In genomic region chr15:42282926-42283325, GRCh38 we compare ENCODE assay signal across 26 cellular contexts.
"Had no signal": no experiment of that assay in that cellular context is flagged by ENCODE, and none has a peak within 500 bp of the region (broad histone marks: within the 10 kb centered on the region; RNA-seq: fewer than 3 reads in every experiment).

No MANE protein-coding gene starts in this region.

- DNase-seq: activated CD4-positive, alpha-beta memory T cell treated with anti-CD3 and anti-CD28 coated beads for 36 hours; activated CD4-positive, alpha-beta T cell treated with anti-CD3 and anti-CD28 coated beads, Interleukin-2, amount 10 ng/mL, durations not matched to agents 7 days and 5 days; activated CD4-positive, CD25-positive, alpha-beta regulatory T cell; activated CD8-positive, alpha-beta memory T cell treated with anti-CD3 and anti-CD28 coated beads for 24 hours; activated gamma-delta T cell; activated naive CD4-positive, alpha-beta T cell treated with anti-CD3 and anti-CD28 coated beads for 36 hours; activated T-cell treated with anti-CD3 and anti-CD28 coated beads, Interleukin-2, amount 50 U/mL, for 4 hours; amygdala; Kasumi-1; NCI-H1048; NCI-H146; NCI-H187 treated with DMSO at 0.1 percent for 48 hours; NCI-H2081 treated with DMSO at 0.1 percent for 48 hours; NCI-H2227 treated with DMSO at 0.1 percent for 48 hours; NCI-H446 treated with DMSO at 0.1 percent for 48 hours; NCI-H524 treated with DMSO at 0.1 percent for 48 hours; NCI-H748 treated with DMSO at 0.1 percent for 48 hours; NK-92 treated with Interleukin-12 subunit alpha and Interleukin-12 subunit beta, amount 100 ng/mL, for 24 hours; OCI-M1; SHP77; SW 1271 had no signal

- H3K9me3 ChIP-seq: SJSA1 had no signal

- ATAC-seq: activated T-cell treated with anti-CD3 and anti-CD28 coated beads, Interleukin-2, amount 50 U/mL, for 4 hours; Panc1; SK-N-SH treated with all-trans-retinoic acid at 6 μM for 48 hours had no signal

- H3K4me1 ChIP-seq: SJSA1 had no signal

- FAIRE-seq: astrocyte had no signal

- H3K27me3 ChIP-seq: SJSA1 had no signal

- H3K4me3 ChIP-seq: SJSA1 had no signal

- H3K27ac ChIP-seq: RWPE1, SJSA1 had no signal
